ENCODE assay signal across 8 cellular contexts in genomic region chr20:63495771-63496403, GRCh38. TPM values are rescaled to one million over a fixed set of nuclear protein-coding genes. Genes with fewer than 3 reads are reported as not detected.
A peak's percentile ranks its signal among the peaks of the same experiment; 100 is the strongest.
DNase-seq lines count a peak whose midpoint lies in the region; ATAC-seq, FAIRE-seq and TF ChIP-seq lines count a peak whose summit lies in the region.

No MANE protein-coding gene starts in this region.

- ATAC-seq in A549 (peak in 1 of 2 experiments; percentile 79; a peak in 3 of 6 replicates), psoas muscle (peak; percentile 21 to 48 (median 33)), HG02973 (IDR thresholded peaks at IDR 0.05; ENCODE audit: unreplicated experiment) (no peak)

- FAIRE-seq in A549 (lab: Jason Lieb, UNC): no peak
- FAIRE-seq in urothelium cell line (lab: Jason Lieb, UNC): peak; percentile 93

- peak overlapping the region; percentile 100 for H3K4me2 ChIP-seq in A549

- peak; percentile 58 to 73 for DNase-seq in A549 (ENCODE audit: low read depth in 1 of 2, low spot score in 1 of 2)
- peak; percentile 88 for DNase-seq in GM19238 (ENCODE audit: insufficient read length, low spot score)
- DNase-seq in SK-MEL-5 (ENCODE audit: low read depth, low spot score): peak; percentile 62
- peak; percentile 83 for DNase-seq in activated naive CD4-positive, alpha-beta T cell treated with anti-CD3 and anti-CD28 coated beads, Interleukin-2, amount 10 ng/mL, durations not matched to agents 7 days and 5 days
- DNase-seq in glomerular visceral epithelial cell (ENCODE audit: extremely low spot score): peak; percentile 54
- peak; percentile 69 to 89 for DNase-seq in psoas muscle
- DNase-seq in urothelium cell line (ENCODE audit: low spot score): peak; percentile 85

- CTCF ChIA-PET in A549 (lab: Yijun Ruan, JAX): interaction anchor here (0.6 to 3.6 kb wide), 38 partner anchors 9 to 480 kb away, joined by 3 to 75 read pairs (median 5); partner anchors contain the start of genes KCNQ2, PPDPF and PTK6
- CTCF ChIA-PET in activated naive CD4-positive, alpha-beta T cell treated with anti-CD3 and anti-CD28 coated beads, Interleukin-2, amount 10 ng/mL, durations not matched to agents 7 days and 5 days (lab: Charles Lee): interaction anchor here (1.0 to 2.6 kb wide), 13 partner anchors 9 to 783 kb away, joined by 3 to 15 read pairs (median 4); partner anchors contain the start of genes PPDPF, PTK6 and TPD52L2

- POLR2A ChIA-PET in A549 (lab: Yijun Ruan, JAX): interaction anchor here (0.9 to 1.6 kb wide), 2 partner anchors 25 to 34 kb away, joined by 3 to 21 read pairs; partner anchors contain the start of gene PPDPF

- no peak for TF ChIP-seq EP300 in A549 (IDR thresholded peaks at IDR 0.05)

- H3K9me3 Mint-ChIP-seq in activated naive CD4-positive, alpha-beta T cell treated with anti-CD3 and anti-CD28 coated beads, Interleukin-2, amount 10 ng/mL, durations not matched to agents 7 days and 5 days: no peaks in the 10 kb centered on the region

- 35% methylated on average over 22 of the region's 43 CpGs for WGBS in A549 (ENCODE audit: missing lambda C conversion rate)
- WGBS in psoas muscle, 3 donors: 25 to 27% (median 25%) methylated on average over 37 to 43 of the region's 43 CpGs

- no peak overlapping the region for H3K4me3 ChIP-seq in A549
- peak overlapping the region; percentile 75 for H3K4me3 ChIP-seq in psoas muscle

- TF ChIP-seq CTCF in A549 (IDR thresholded peaks at IDR 0.05) (peak; percentile 90), psoas muscle (IDR thresholded peaks at IDR 0.05) (peak; percentile 92)

- H3K27me3 Mint-ChIP-seq in activated naive CD4-positive, alpha-beta T cell treated with anti-CD3 and anti-CD28 coated beads, Interleukin-2, amount 10 ng/mL, durations not matched to agents 7 days and 5 days: peaks cover 77% of the 10 kb centered on the region

- H3K4me1 ChIP-seq in A549 (peaks cover 27% of the 10 kb centered on the region), psoas muscle (peaks cover 34% of the 10 kb centered on the region)

- peaks cover 0 to 2% (median 0%) of the 10 kb centered on the region in 3 donors for H3K27me3 ChIP-seq in psoas muscle (ENCODE audit: insufficient read depth in 3 of 3, low read length in 2 of 3)

- no peak overlapping the region for H3K27ac Mint-ChIP-seq in activated naive CD4-positive, alpha-beta T cell treated with anti-CD3 and anti-CD28 coated beads, Interleukin-2, amount 10 ng/mL, durations not matched to agents 7 days and 5 days

- H3K36me3 Mint-ChIP-seq in activated naive CD4-positive, alpha-beta T cell treated with anti-CD3 and anti-CD28 coated beads, Interleukin-2, amount 10 ng/mL, durations not matched to agents 7 days and 5 days: no peaks in the 10 kb centered on the region

- no peaks in the 10 kb centered on the region for H3K9me3 ChIP-seq in A549
- H3K9me3 ChIP-seq in psoas muscle: no peaks in the 10 kb centered on the region

- no peak for TF ChIP-seq POLR2A in A549 (IDR thresholded peaks at IDR 0.05; ENCODE audit: low read length)

- in situ Hi-C loops in SK-MEL-5 (cut with HindIII; ENCODE audit: low pct_unique_long_range_greater_than_20kb, low sequenced_read_pairs): no loop called here

- H3K4me3 Mint-ChIP-seq in activated naive CD4-positive, alpha-beta T cell treated with anti-CD3 and anti-CD28 coated beads, Interleukin-2, amount 10 ng/mL, durations not matched to agents 7 days and 5 days: no peak overlapping the region

- peak; percentile 52 to 63 for TF ChIP-seq RAD21 in A549 (conservative IDR thresholded peaks at IDR 0.05 in 1 of 2, IDR thresholded peaks at IDR 0.05 in 1 of 2)

- H3K36me3 ChIP-seq in psoas muscle (ENCODE audit: insufficient read depth in 1 of 2, low read depth in 1 of 2): peaks cover 0 to 49% of the 10 kb centered on the region in 2 donors

- H3K27ac ChIP-seq in A549: peak overlapping the region in 1 of 2 experiments; percentile 55; a peak in 3 of 6 replicates
- H3K27ac ChIP-seq in psoas muscle: peak overlapping the region; percentile 94

- intact Hi-C loops in psoas muscle (cut with DNase I): loop anchor here (1.0 to 2.0 kb wide), 2 partner anchors 24 to 25 kb away; partner anchors contain the start of gene PPDPF (in 2 of the 2)

- H3K4me1 Mint-ChIP-seq in activated naive CD4-positive, alpha-beta T cell treated with anti-CD3 and anti-CD28 coated beads, Interleukin-2, amount 10 ng/mL, durations not matched to agents 7 days and 5 days: peaks cover 6% of the 10 kb centered on the region

TF ChIP-seq in A549, 52 proteins besides CTCF, POLR2A, EP300 and RAD21:
- TF ChIP-seq ZNF302 (CRISPR knock-in tag; IDR thresholded peaks at IDR 0.05) (no peak), E2F6 (IDR thresholded peaks at IDR 0.05; ENCODE audit: borderline replicate concordance, low read depth) (peak; percentile 36; the same call in 1 of the 2 replicates), PHF8 (IDR thresholded peaks at IDR 0.05; ENCODE audit: borderline replicate concordance, low read depth) (no peak), MAX (IDR thresholded peaks at IDR 0.05) (peak; percentile 50), SMC3 (IDR thresholded peaks at IDR 0.05) (peak; percentile 73)

RNA-seq across cellular contexts. Expression of gene EEF1A2, which starts 3.0 kb away (rescaled TPM):
- polyA plus RNA-seq in A549 (2011; rRNA removed) (16.3 and 17.4 TPM in 2 replicates), A549 (2017; fragmentation: RNase III; extraction: RNeasy Plus Mini Kit Qiagen cat#74134 plus additional on column Dnase treatment) (128 to 141 TPM (median 129 TPM) in 3 replicates), psoas muscle (1,000 to 10,000 TPM in 2 of 3 donors, 100 to 1,000 TPM in 1; 952 to 1,898 (median 1,229) TPM)
- polyA plus RNA-seq in A549 (2012; cell fraction: cytosol; rRNA removed): 34.8 and 42.6 TPM in 2 replicates
- polyA plus RNA-seq in A549 (2012; cell fraction: nucleus; rRNA removed): 54.0 and 82.0 TPM in 2 replicates
- 17.8 and 30.8 TPM in 2 replicates for polyA minus RNA-seq in A549 (2011; rRNA and poly(A)+ RNA removed)
- 31.7 and 32.6 TPM in 2 replicates for total RNA-seq in SK-MEL-5 (2014; rRNA removed; shearing (Covaris generic))
- polyA plus RNA-seq in SK-MEL-5 (2015; cell fraction: cytosol; rRNA removed): 69.8 and 70.7 TPM in 2 replicates
- 23.9 and 32.7 TPM in 2 replicates for polyA plus RNA-seq in SK-MEL-5 (2015; cell fraction: nucleus; rRNA removed)
- total RNA-seq in psoas muscle: 1,000 to 10,000 TPM; 1,781 to 2,126 (median 2,004) TPM

RNA-seq across cellular contexts. Expression of gene KCNQ2, which starts 23.4 kb away (rescaled TPM):
- 0.14 and 0.32 TPM in 2 replicates for polyA plus RNA-seq in A549 (2011; rRNA removed)
- 1.1 and 1.2 TPM in 2 replicates for polyA plus RNA-seq in A549 (2012; cell fraction: cytosol; rRNA removed)
- 0.91 and 1.3 TPM in 2 replicates for polyA plus RNA-seq in A549 (2012; cell fraction: nucleus; rRNA removed)
- polyA plus RNA-seq in A549 (2017; fragmentation: RNase III; extraction: RNeasy Plus Mini Kit Qiagen cat#74134 plus additional on column Dnase treatment): 0.15 to 0.38 TPM (median 0.36 TPM) in 3 replicates
- polyA minus RNA-seq in A549 (2011; rRNA and poly(A)+ RNA removed): not detected in 2 replicates
- 4.3 and 6.2 TPM in 2 replicates for total RNA-seq in SK-MEL-5 (2014; rRNA removed; shearing (Covaris generic))
- polyA plus RNA-seq in SK-MEL-5 (2015; cell fraction: cytosol; rRNA removed): 7.0 and 10.3 TPM in 2 replicates
- 4.9 and 13.5 TPM in 2 replicates for polyA plus RNA-seq in SK-MEL-5 (2015; cell fraction: nucleus; rRNA removed)
- 1 to 10 TPM in 1 of 4 donors, under 1 TPM in 3; 0.11 to 2.8 (median 0.28) TPM for total RNA-seq in psoas muscle
- under 1 TPM in 2 of 3 donors, not detected in 1; 0.01 to 0.03 TPM for polyA plus RNA-seq in psoas muscle

RNA-seq across cellular contexts. Expression of gene PPDPF, which starts 24.7 kb away (rescaled TPM):
- 4.6 and 7.7 TPM in 2 replicates for polyA plus RNA-seq in A549 (2011; rRNA removed)
- polyA plus RNA-seq in A549 (2012; cell fraction: cytosol; rRNA removed): 115 and 196 TPM in 2 replicates
- polyA plus RNA-seq in A549 (2012; cell fraction: nucleus; rRNA removed): 41.3 and 97.2 TPM in 2 replicates
- polyA plus RNA-seq in A549 (2017; fragmentation: RNase III; extraction: RNeasy Plus Mini Kit Qiagen cat#74134 plus additional on column Dnase treatment): 217 to 227 TPM (median 224 TPM) in 3 replicates
- 5.5 and 18.1 TPM in 2 replicates for polyA minus RNA-seq in A549 (2011; rRNA and poly(A)+ RNA removed)
- total RNA-seq in SK-MEL-5 (2014; rRNA removed; shearing (Covaris generic)): 29.6 and 37.5 TPM in 2 replicates
- 322 and 386 TPM in 2 replicates for polyA plus RNA-seq in SK-MEL-5 (2015; cell fraction: cytosol; rRNA removed)
- 29.7 and 42.7 TPM in 2 replicates for polyA plus RNA-seq in SK-MEL-5 (2015; cell fraction: nucleus; rRNA removed)
- total RNA-seq in psoas muscle: 100 to 1,000 TPM; 130 to 198 (median 155) TPM
- 100 to 1,000 TPM; 134 to 158 (median 142) TPM for polyA plus RNA-seq in psoas muscle

RNA-seq across cellular contexts. Expression of gene PTK6, which starts 41.3 kb away (rescaled TPM):
- polyA plus RNA-seq in A549 (2011; rRNA removed) (1.1 and 1.2 TPM in 2 replicates), A549 (2017; fragmentation: RNase III; extraction: RNeasy Plus Mini Kit Qiagen cat#74134 plus additional on column Dnase treatment) (1.6 to 2.2 TPM (median 2.0 TPM) in 3 replicates), psoas muscle (under 1 TPM in 2 of 3 donors, not detected in 1; 0.04 TPM)
- polyA plus RNA-seq in A549 (2012; cell fraction: cytosol; rRNA removed): 1.3 and 1.8 TPM in 2 replicates
- 4.3 and 4.6 TPM in 2 replicates for polyA plus RNA-seq in A549 (2012; cell fraction: nucleus; rRNA removed)
- polyA minus RNA-seq in A549 (2011; rRNA and poly(A)+ RNA removed): 0.54 and 0.91 TPM in 2 replicates
- total RNA-seq in SK-MEL-5 (2014; rRNA removed; shearing (Covaris generic)): 0.19 TPM in 1 of 2 replicates, not detected in the other
- polyA plus RNA-seq in SK-MEL-5 (2015; cell fraction: cytosol; rRNA removed): 0.04 and 0.24 TPM in 2 replicates
- 0.76 and 1.2 TPM in 2 replicates for polyA plus RNA-seq in SK-MEL-5 (2015; cell fraction: nucleus; rRNA removed)
- total RNA-seq in psoas muscle: under 1 TPM in 1 of 4 donors, not detected in 3; 0.06 TPM

RNA-seq across cellular contexts. Expression of gene SRMS, which starts 51.7 kb away (rescaled TPM):
- polyA plus RNA-seq in A549 (2011; rRNA removed) (not detected in 2 replicates), A549 (2017; fragmentation: RNase III; extraction: RNeasy Plus Mini Kit Qiagen cat#74134 plus additional on column Dnase treatment) (not detected in 3 replicates), psoas muscle (not detected)
- not detected in 2 replicates for polyA plus RNA-seq in A549 (2012; cell fraction: cytosol; rRNA removed)
- polyA plus RNA-seq in A549 (2012; cell fraction: nucleus; rRNA removed): 0.02 TPM in 1 of 2 replicates, not detected in the other
- polyA minus RNA-seq in A549 (2011; rRNA and poly(A)+ RNA removed): not detected in 2 replicates
- total RNA-seq in SK-MEL-5 (2014; rRNA removed; shearing (Covaris generic)): not detected in 2 replicates
- not detected in 2 replicates for polyA plus RNA-seq in SK-MEL-5 (2015; cell fraction: cytosol; rRNA removed)
- not detected in 2 replicates for polyA plus RNA-seq in SK-MEL-5 (2015; cell fraction: nucleus; rRNA removed)
- not detected for total RNA-seq in psoas muscle

Comparison
In these comparisons a context has a peak if more than half of its experiments do, and no peak if none do; other contexts are left out.
1. RNA of gene EEF1A2, which starts 3.0 kb away (total RNA-seq): 1,781 to 2,126 TPM in psoas muscle; 31.7 to 32.6 TPM in SK-MEL-5; every median in the first group is over 10 times any median in the second.
2. Peak in every context shown above with its lines, with median percentiles within 50 percentile points of each other: DNase-seq.